ENCODE assay signal across 8 cellular contexts in the genomic region with DNA sequence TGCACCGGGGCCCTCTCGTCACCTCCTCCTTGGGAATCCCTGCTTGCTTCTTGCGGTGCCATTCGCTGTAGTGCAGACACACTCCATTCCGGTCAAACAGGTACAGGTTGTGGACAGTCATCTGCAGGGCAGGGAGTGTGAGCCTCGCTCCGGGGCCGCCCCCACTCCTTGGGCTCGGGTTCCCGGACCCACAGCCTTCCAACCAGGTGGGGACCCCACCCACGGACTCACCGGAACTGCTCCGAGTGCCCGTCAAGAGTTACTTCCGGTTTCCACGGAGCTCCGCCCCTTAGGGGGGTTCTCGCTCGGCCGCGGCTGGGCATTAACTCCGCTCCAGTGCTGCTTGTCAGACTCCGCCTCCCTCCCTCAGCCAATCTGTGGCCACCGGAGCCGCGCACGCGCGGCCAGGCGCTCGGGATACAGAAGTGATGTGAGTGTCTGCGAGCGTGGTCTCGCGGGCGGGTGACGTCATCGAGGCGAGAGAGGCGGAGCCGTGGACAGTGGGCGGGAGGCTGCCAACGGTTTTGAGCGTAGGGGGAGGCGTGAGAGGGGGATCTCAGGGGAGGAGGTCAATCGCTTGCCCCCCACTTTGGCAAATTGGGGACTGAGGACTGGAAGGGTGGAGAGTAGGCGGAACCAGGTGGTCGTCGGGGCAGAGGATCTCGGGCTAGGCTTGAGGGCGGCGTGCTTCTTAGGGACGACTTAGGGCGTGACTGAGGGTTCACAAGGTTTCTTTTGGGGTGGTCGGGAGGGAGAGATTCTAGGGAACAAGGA. TPM values are rescaled to one million over a fixed set of nuclear protein-coding genes. Genes with fewer than 3 reads are reported as not detected.
DNase-seq lines count a peak whose midpoint lies in the region; TF ChIP-seq lines count a peak whose summit lies in the region.

A gene with protein sequence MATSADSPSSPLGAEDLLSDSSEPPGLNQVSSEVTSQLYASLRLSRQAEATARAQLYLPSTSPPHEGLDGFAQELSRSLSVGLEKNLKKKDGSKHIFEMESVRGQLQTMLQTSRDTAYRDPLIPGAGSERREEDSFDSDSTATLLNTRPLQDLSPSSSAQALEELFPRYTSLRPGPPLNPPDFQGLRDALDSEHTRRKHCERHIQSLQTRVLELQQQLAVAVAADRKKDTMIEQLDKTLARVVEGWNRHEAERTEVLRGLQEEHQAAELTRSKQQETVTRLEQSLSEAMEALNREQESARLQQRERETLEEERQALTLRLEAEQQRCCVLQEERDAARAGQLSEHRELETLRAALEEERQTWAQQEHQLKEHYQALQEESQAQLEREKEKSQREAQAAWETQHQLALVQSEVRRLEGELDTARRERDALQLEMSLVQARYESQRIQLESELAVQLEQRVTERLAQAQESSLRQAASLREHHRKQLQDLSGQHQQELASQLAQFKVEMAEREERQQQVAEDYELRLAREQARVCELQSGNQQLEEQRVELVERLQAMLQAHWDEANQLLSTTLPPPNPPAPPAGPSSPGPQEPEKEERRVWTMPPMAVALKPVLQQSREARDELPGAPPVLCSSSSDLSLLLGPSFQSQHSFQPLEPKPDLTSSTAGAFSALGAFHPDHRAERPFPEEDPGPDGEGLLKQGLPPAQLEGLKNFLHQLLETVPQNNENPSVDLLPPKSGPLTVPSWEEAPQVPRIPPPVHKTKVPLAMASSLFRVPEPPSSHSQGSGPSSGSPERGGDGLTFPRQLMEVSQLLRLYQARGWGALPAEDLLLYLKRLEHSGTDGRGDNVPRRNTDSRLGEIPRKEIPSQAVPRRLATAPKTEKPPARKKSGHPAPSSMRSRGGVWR (plus strand): TSS at position 498 of the 774 bp plus-strand sequence. CDS start 874 bp downstream, outside the sequence.
A gene with protein sequence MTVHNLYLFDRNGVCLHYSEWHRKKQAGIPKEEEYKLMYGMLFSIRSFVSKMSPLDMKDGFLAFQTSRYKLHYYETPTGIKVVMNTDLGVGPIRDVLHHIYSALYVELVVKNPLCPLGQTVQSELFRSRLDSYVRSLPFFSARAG (minus strand): TSS at position 238 of the 774 bp plus-strand sequence. CDS start 117 bp downstream, at position 121.

- peaks cover 4% of the 10 kb centered on the region for H3K36me3 ChIP-seq in ES-I3 (ENCODE audit: insufficient read depth, low read length)
- H3K36me3 ChIP-seq in HAP-1 (replicated peaks) = peaks cover 30% of the 10 kb centered on the region
- no peaks in the 10 kb centered on the region for H3K36me3 ChIP-seq in MM.1S (replicated peaks; ENCODE audit: insufficient read depth, low read length)
- H3K36me3 ChIP-seq in neural cell (ENCODE audit: insufficient read depth, low read length) = no peaks in the 10 kb centered on the region
- peaks cover 7 to 52% (median 25%) of the 10 kb centered on the region in 4 donors for H3K36me3 ChIP-seq in stomach

- H3K79me2 ChIP-seq in MM.1S (ENCODE audit: low read length) = peaks cover 23% of the 10 kb centered on the region
- H3K79me2 ChIP-seq in neural cell (replicated peaks; ENCODE audit: insufficient read depth, low read length) = peaks cover 41% of the 10 kb centered on the region

- in situ Hi-C loops in HAP-1 (cut with MboI; ENCODE audit: low sequenced_read_pairs) = loop anchor here (5.0 kb wide), 1 partner anchor 55 kb away; no protein-coding TSS in a partner anchor

- H3K9me3 ChIP-seq in ES-I3 (ENCODE audit: control insufficient read depth, insufficient read depth, low read length) (no peaks in the 10 kb centered on the region), HAP-1 (no peaks in the 10 kb centered on the region), MM.1S (replicated peaks; ENCODE audit: insufficient read depth, low read length) (no peaks in the 10 kb centered on the region), neural cell (ENCODE audit: low read length) (no peaks in the 10 kb centered on the region), stomach (no peaks in the 10 kb centered on the region)

- H3K9ac ChIP-seq in ES-I3 (ENCODE audit: low read depth, low read length) (peak within 1 kb of the TSS; percentile 83), MM.1S (ENCODE audit: low read length) (peak within 1 kb of the TSS; percentile 83), neural cell (ENCODE audit: low read length) (peak within 1 kb of the TSS; percentile 89)

- H3K4me3 ChIP-seq in HAP-1 (peak within 1 kb of the TSS; percentile 78), MM.1S (ENCODE audit: low read length) (peak within 1 kb of the TSS; percentile 93), fibroblast of the aortic adventitia (ENCODE audit: low read depth, low read length) (peak within 1 kb of the TSS; percentile 100), neural cell (ENCODE audit: low read length) (peak within 1 kb of the TSS; percentile 91), stomach (peak within 1 kb of the TSS; percentile 62 to 84 (median 72))

- H3K27me3 ChIP-seq in HAP-1 (ENCODE audit: low read depth) (no peaks in the 10 kb centered on the region), MM.1S (replicated peaks; ENCODE audit: insufficient read depth, low read length) (no peaks in the 10 kb centered on the region), neural cell (ENCODE audit: insufficient read depth, low read depth, low read length) (no peaks in the 10 kb centered on the region), stomach (peaks cover 0 to 5% (median 0%) of the 10 kb centered on the region in 3 donors)

- 0 to 1% (median 0%) methylated on average over 46 to 55 of the region's 55 CpGs for WGBS in stomach, 5 donors

- peak within 1 kb of the TSS; percentile 35; the same call in 1 of the 2 replicates for H3K27ac ChIP-seq in MM.1S (ENCODE audit: low read length)
- H3K27ac ChIP-seq in neural cell (ENCODE audit: low read length) = peak within 1 kb of the TSS; percentile 78
- H3K27ac ChIP-seq in stomach = peak within 1 kb of the TSS; percentile 80 to 88 (median 86)

- H3K4me2 ChIP-seq in MM.1S (ENCODE audit: low read depth, low read length) (peak within 1 kb of the TSS; percentile 89), neural cell (ENCODE audit: low read length) (peak within 1 kb of the TSS; percentile 100)

- intact Hi-C loops in stomach (cut with DNase I; ENCODE audit: low total_unique reads) = no loop called here

- TF ChIP-seq RAD21 in neural cell (conservative IDR thresholded peaks at IDR 0.05) = peak; percentile 10

- DNase-seq in HAP-1 (ENCODE audit: low spot score in 2 of 2) (peak; percentile 99 to 100), MM.1S (peak; percentile 99), SIG-M5 (lab: John Stamatoyannopoulos, UW) (peak; percentile 83), activated gamma-delta T cell (lab: John Stamatoyannopoulos, UW) (peak; percentile 100), fibroblast of the aortic adventitia (ENCODE audit: low read depth) (peak; percentile 99), stomach (peak; percentile 100)

- no peaks in the 10 kb centered on the region for H3K4me1 ChIP-seq in ES-I3 (ENCODE audit: insufficient read depth, low read length)
- peaks cover 13% of the 10 kb centered on the region for H3K4me1 ChIP-seq in HAP-1
- H3K4me1 ChIP-seq in MM.1S (ENCODE audit: low read length) = peaks cover 11% of the 10 kb centered on the region
- peaks cover 11 to 50% (median 42%) of the 10 kb centered on the region in 4 donors for H3K4me1 ChIP-seq in stomach

- TF ChIP-seq EP300 in neural cell (conservative IDR thresholded peaks at IDR 0.05; ENCODE audit: poor library complexity, severe bottlenecking) (peak; percentile 20), stomach (IDR thresholded peaks at IDR 0.05) (no peak)

- H3K9me2 ChIP-seq in MM.1S (replicated peaks; ENCODE audit: insufficient read depth, low read length) = no peaks in the 10 kb centered on the region
- no peaks in the 10 kb centered on the region for H3K9me2 ChIP-seq in neural cell (ENCODE audit: insufficient read depth, low read length)

- no peaks in the 10 kb centered on the region for H3F3A ChIP-seq in MM.1S (ENCODE audit: insufficient read depth, low read length)
- H3F3A ChIP-seq in neural cell (ENCODE audit: insufficient read depth, low read length, poor library complexity, severe bottlenecking) = no peaks in the 10 kb centered on the region

- peak in 1 of 4 donors; percentile 25 for TF ChIP-seq POLR2A in stomach (IDR thresholded peaks at IDR 0.05)

- TF ChIP-seq CTCF in MM.1S (IDR thresholded peaks at IDR 0.05; ENCODE audit: low read length) = no peak
- TF ChIP-seq CTCF in fibroblast of the aortic adventitia (IDR thresholded peaks at IDR 0.05; ENCODE audit: insufficient read depth, low read length) = no peak
- no peak for TF ChIP-seq CTCF in neural cell (IDR thresholded peaks at IDR 0.05; ENCODE audit: poor library complexity, severe bottlenecking)
- TF ChIP-seq CTCF in stomach (IDR thresholded peaks at IDR 0.05) = peak in 1 of 7 experiments; percentile 16

- H2AFZ ChIP-seq in MM.1S (ENCODE audit: low read length) (peak within 1 kb of the TSS; percentile 90), neural cell (ENCODE audit: low read depth, low read length) (peak within 1 kb of the TSS; percentile 78)

- H4K20me1 ChIP-seq in MM.1S (ENCODE audit: insufficient read depth, low read length) = no peaks in the 10 kb centered on the region
- H4K20me1 ChIP-seq in neural cell (ENCODE audit: insufficient read depth) = no peaks in the 10 kb centered on the region

TF ChIP-seq in neural cell, 6 proteins besides CTCF, POLR2A, EP300 and RAD21 (continues in another document):
- TF ChIP-seq POLR2AphosphoS5 (IDR thresholded peaks at IDR 0.05) (peak; percentile 87), MXI1 (conservative IDR thresholded peaks at IDR 0.05; ENCODE audit: poor library complexity, severe bottlenecking) (peak; percentile 90)

RNA-seq across cellular contexts. Expression of the first gene that starts in this region (rescaled TPM):
- total RNA-seq in fibroblast of the aortic adventitia (ENCODE audit: low replicate concordance) = 31.4 and 34.9 TPM in 2 replicates
- 48.7 and 52.0 TPM in 2 replicates for polyA plus RNA-seq in neural cell
- polyA minus RNA-seq in neural cell = 43.9 and 51.1 TPM in 2 replicates
- 100 to 1,000 TPM in 1 of 5 donors, 10 to 100 TPM in 4; 12.9 to 146 (median 29.5) TPM for total RNA-seq in stomach
- polyA plus RNA-seq in stomach = 10 to 100 TPM; 15.3 to 24.2 (median 20.0) TPM

RNA-seq across cellular contexts. Expression of the second gene that starts in this region (rescaled TPM):
- total RNA-seq in fibroblast of the aortic adventitia (ENCODE audit: low replicate concordance) (15.3 and 48.8 TPM in 2 replicates), stomach (10 to 100 TPM; 20.2 to 90.7 (median 43.2) TPM)
- polyA plus RNA-seq in neural cell (34.0 and 38.3 TPM in 2 replicates), stomach (100 to 1,000 TPM; 111 to 148 (median 116) TPM)
- 28.7 and 35.8 TPM in 2 replicates for polyA minus RNA-seq in neural cell

Comparison
In these comparisons a context has a peak if more than half of its experiments do, and no peak if none do; other contexts are left out.
1. Peak in every context shown above with its lines: DNase-seq, H3K4me3 ChIP-seq and H3K27ac ChIP-seq.
2. H3K27ac ChIP-seq: peak in every context shown above with its lines; median percentile 86 in stomach; 78 in neural cell; 35 in MM.1S.